Comparison of ENCODE assay signal across 1 cellular context in genomic region chr3:198107840-198108734, GRCh38.
TF ChIP-seq lines count a peak whose summit lies in the region.

No MANE protein-coding gene starts in this region.

TF ChIP-seq in K562, 482 proteins besides CTCF, POLR2A, EP300 and RAD21 (continued from another document):
- TF ChIP-seq ELF1 (tag; IDR thresholded peaks at IDR 0.05) (peak; percentile 29; the same call in 1 of the 2 replicates), RBM15 (IDR thresholded peaks at IDR 0.05; ENCODE audit: insufficient read depth, low read length) (no peak), STAT5A (IDR thresholded peaks at IDR 0.05; ENCODE audit: borderline replicate concordance, low read length) (peak; percentile 24; the same call in 1 of the 2 replicates), POLR2AphosphoS5 (IDR thresholded peaks at IDR 0.05; ENCODE audit: control insufficient read depth, insufficient read depth, low read depth, low read length) (0 out of 2 replicates have a peak, but pooled peaks have one; percentile 43), ZMIZ1 (IDR thresholded peaks at IDR 0.05; ENCODE audit: low read depth in 2 of 2, low read length in 2 of 2) (no peak), SMARCE1 (IDR thresholded peaks at IDR 0.05) (peak; percentile 26; the same call in 1 of the 2 replicates), POLR2H (tag; IDR thresholded peaks at IDR 0.05; ENCODE audit: low read depth) (peak; percentile 50), ETV6 (IDR thresholded peaks at IDR 0.05; ENCODE audit: borderline replicate concordance in 1 of 2, low read depth in 2 of 2, low read length in 1 of 2) (peak; percentile 84 to 87; a peak in 3 of 4 replicates), ETV6 (CRISPR knock-in tag; IDR thresholded peaks at IDR 0.05; ENCODE audit: borderline replicate concordance) (no peak), TAF7 (tag; IDR thresholded peaks at IDR 0.05) (no peak), VEZF1 (CRISPR knock-in tag; IDR thresholded peaks at IDR 0.05) (peak; percentile 69)
